8 cellular contexts compared by ENCODE assay signal in genomic region chrX:110847334-110847733, GRCh38. TPM values are rescaled to one million over a fixed set of nuclear protein-coding genes. Genes with fewer than 3 reads are reported as not detected.
A peak's percentile ranks its signal among the peaks of the same experiment; 100 is the strongest.
DNase-seq lines count a peak whose midpoint lies in the region; ATAC-seq, FAIRE-seq and TF ChIP-seq lines count a peak whose summit lies in the region.

No MANE protein-coding gene starts in this region.

- TF ChIP-seq CTCF in lung (IDR thresholded peaks at IDR 0.05; ENCODE audit: control extremely low read depth, extremely low read depth): peak; percentile 60

- peak; percentile 60 for FAIRE-seq in colon (lab: Jason Lieb, UNC)

- H3K4me3 ChIP-seq in lung: no peak overlapping the region

- H3K27me3 ChIP-seq in lung (ENCODE audit: control insufficient read depth, insufficient read depth): no peaks in the 10 kb centered on the region

- no peaks in the 10 kb centered on the region for H3K4me1 ChIP-seq in lung (ENCODE audit: control insufficient read depth in 2 of 2, insufficient read depth in 2 of 2, low read length in 2 of 2)

- H3K9me3 ChIP-seq in lung (ENCODE audit: control insufficient read depth in 2 of 2, insufficient read depth in 1 of 2, low read length in 1 of 2): no peaks in the 10 kb centered on the region

- H3K36me3 ChIP-seq in lung (ENCODE audit: control insufficient read depth in 2 of 2, insufficient read depth in 2 of 2, low read length in 2 of 2): no peaks in the 10 kb centered on the region

- ATAC-seq in GM19468 (IDR thresholded peaks at IDR 0.05; ENCODE audit: extremely low read depth, unreplicated experiment): peak; percentile 31
- ATAC-seq in lung (ENCODE audit: insufficient read depth, low FRiP score): peak; percentile 32
- no peak for ATAC-seq in GM21515 (IDR thresholded peaks at IDR 0.05; ENCODE audit: unreplicated experiment)
- no peak for ATAC-seq in HG02642 (IDR thresholded peaks at IDR 0.05; ENCODE audit: poor library complexity, unreplicated experiment)

- 3 to 7% methylated on average over 5 of the region's 5 CpGs for WGBS in lung, 2 donors

- DNase-seq in ELR (ENCODE audit: low read depth) (peak; percentile 72), HS-5 (ENCODE audit: low read depth) (peak; percentile 25), NOMO-1 treated with dmso at 0.1 percent for 144 hours (lab: John Stamatoyannopoulos, UW; ENCODE audit: unreplicated experiment) (peak; percentile 36), lung (ENCODE audit: low spot score) (no peak)

- H3K27ac ChIP-seq in lung (ENCODE audit: low read depth in 1 of 2, low read length in 1 of 2): no peak overlapping the region

RNA-seq across cellular contexts. Expression of gene CHRDL1, which starts 51.7 kb away (rescaled TPM):
- 10 to 100 TPM in 1 of 2 donors, 1 to 10 TPM in 1; 9.6 to 43.2 TPM for total RNA-seq in lung
- 10 to 100 TPM; 10.5 to 45.3 TPM for polyA plus RNA-seq in lung

Comparison
In these comparisons a context has a peak if more than half of its experiments do, and no peak if none do; other contexts are left out.
1. ATAC-seq: peak in GM19468 (single experiment) and lung (single experiment); none in GM21515 (single experiment) and HG02642 (single experiment).